In the genomic region with DNA sequence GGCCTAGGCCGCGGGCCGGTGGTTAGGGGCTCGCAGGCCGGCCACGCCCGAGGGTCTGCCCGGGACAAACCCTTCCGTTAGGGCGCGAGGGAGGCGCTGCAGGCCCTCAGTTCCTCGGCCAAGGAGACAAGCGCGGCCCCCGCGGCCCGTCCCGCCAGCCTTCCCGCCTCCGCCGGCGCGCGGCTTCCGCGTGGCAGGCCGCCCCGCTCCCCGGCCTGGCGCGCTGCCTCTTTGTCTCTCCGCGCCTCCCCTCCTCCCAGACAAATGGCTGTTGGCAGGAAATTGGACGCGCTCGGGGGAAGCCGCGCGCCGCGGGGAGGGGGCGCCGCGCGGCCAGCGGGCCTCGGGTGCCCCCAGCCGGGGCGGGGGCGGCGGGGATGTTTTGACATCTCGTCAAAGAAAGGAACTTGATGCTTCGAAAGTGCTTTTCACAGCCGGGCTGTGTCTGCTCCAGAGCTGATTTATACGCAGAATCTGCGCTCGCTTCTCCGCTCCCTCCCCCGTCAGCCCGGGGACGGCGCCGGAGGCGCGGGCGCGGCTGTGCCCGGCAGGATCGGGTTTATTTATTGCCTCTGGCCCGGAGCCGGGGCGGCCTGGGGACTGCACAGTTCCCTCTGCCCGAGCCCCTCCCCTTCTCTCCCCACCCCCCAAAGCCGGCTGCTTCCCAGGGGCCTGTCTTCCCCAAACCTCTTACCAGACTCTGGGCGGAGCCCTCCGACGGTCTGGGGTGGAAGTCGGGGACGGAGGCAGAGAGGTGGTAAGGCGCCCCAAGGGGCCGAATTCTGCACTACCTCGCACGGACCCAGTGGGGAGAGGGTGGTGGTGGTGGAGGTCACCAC, we compare ENCODE assay signal across 9 cellular contexts. TPM values are rescaled to one million over a fixed set of nuclear protein-coding genes. Genes with fewer than 3 reads are reported as not detected.
A peak's percentile ranks its signal among the peaks of the same experiment; 100 is the strongest.
DNase-seq lines count a peak whose midpoint lies in the region; ATAC-seq, FAIRE-seq and TF ChIP-seq lines count a peak whose summit lies in the region.
"Had no signal": no experiment of that assay in that cellular context is flagged by ENCODE, and none has a peak within 500 bp of the region (broad histone marks: within the 10 kb centered on the region; RNA-seq: fewer than 3 reads in every experiment).

No MANE protein-coding gene starts in this region.

- H3K27me3 ChIP-seq in keratinocyte (ENCODE audit: control insufficient read depth, extremely low read depth, insufficient read depth, low read length), result no peaks in the 10 kb centered on the region

- peaks cover 11 to 15% of the 10 kb centered on the region in 2 experiments for H3K36me3 ChIP-seq in keratinocyte (ENCODE audit: control insufficient read depth in 2 of 2, extremely low read depth in 1 of 2, insufficient read depth in 2 of 2, low read length in 2 of 2)

- H2AFZ ChIP-seq in keratinocyte (ENCODE audit: control insufficient read depth, low read length), result peak overlapping the region; percentile 71

- peak overlapping the region; percentile 57 for H3K4me3 Mint-ChIP-seq in WTC11

- no peaks in the 10 kb centered on the region for H4K20me1 ChIP-seq in keratinocyte (ENCODE audit: control insufficient read depth, extremely low read depth, insufficient read depth, low read length)

- H3K4me2 ChIP-seq in keratinocyte (ENCODE audit: control insufficient read depth, extremely low read depth, insufficient read depth, low read depth, low read length), result peak overlapping the region; percentile 77

- peak overlapping the region; percentile 76 for H3K9ac ChIP-seq in keratinocyte (ENCODE audit: control insufficient read depth, extremely low read depth, insufficient read depth, low read length)

- FAIRE-seq in keratinocyte (lab: Jason Lieb, UNC), result no peak

- peaks cover 2% of the 10 kb centered on the region for H3K9me1 ChIP-seq in keratinocyte (ENCODE audit: control insufficient read depth, extremely low read depth, insufficient read depth, low read length)

- peaks cover 54% of the 10 kb centered on the region for H3K4me1 Mint-ChIP-seq in WTC11

- TF ChIP-seq CTCF in AG04449 (IDR thresholded peaks at IDR 0.05; ENCODE audit: insufficient read depth, low read length, missing control alignments) (peak; percentile 77), WTC11 (IDR thresholded peaks at IDR 0.05) (peak; percentile 53), keratinocyte (optimal IDR thresholded peaks at IDR 0.05 in 1 of 3, IDR thresholded peaks at IDR 0.05 in 1 of 3, conservative IDR thresholded peaks at IDR 0.05 in 1 of 3; ENCODE audit: extremely low read depth in 1 of 3, insufficient read depth in 2 of 3, low read length in 3 of 3) (peak; percentile 56 to 64 (median 62))

- no peaks in the 10 kb centered on the region for H3K36me3 Mint-ChIP-seq in WTC11

- H3K27ac ChIP-seq in caudate nucleus (ENCODE audit: low read depth, low read length) (peak overlapping the region; percentile 93), keratinocyte (ENCODE audit: control insufficient read depth, insufficient read depth, low read length) (peak overlapping the region; percentile 61)

- POLR2A ChIA-PET in AG04449 (lab: Yijun Ruan, JAX), result interaction anchor here (1.0 to 1.6 kb wide), 2 partner anchors 19 to 31 kb away, joined by 4 read pairs; no protein-coding TSS in a partner anchor
- POLR2A ChIA-PET in WTC11 (lab: Charles Lee), result interaction anchor here (1.3 to 3.6 kb wide), 5 partner anchors 17 to 235 kb away, joined by 4 to 23 read pairs (median 5); a partner anchor contains a TSS

- CTCF ChIA-PET in AG04449 (lab: Yijun Ruan, JAX), result interaction anchor here (0.6 to 4.3 kb wide), 17 partner anchors 8 to 290 kb away, joined by 3 to 57 read pairs (median 4); no protein-coding TSS in a partner anchor
- CTCF ChIA-PET in WTC11 (lab: Charles Lee), result interaction anchor here (0.7 to 2.6 kb wide), 20 partner anchors 9 to 235 kb away, joined by 3 to 21 read pairs (median 5); a partner anchor contains a TSS

- ATAC-seq in HG03064 (IDR thresholded peaks at IDR 0.05; ENCODE audit: low read depth, unreplicated experiment) (peak; percentile 80), WTC11 (peak; percentile 81)

- no peaks in the 10 kb centered on the region for H3K9me3 ChIP-seq in keratinocyte (ENCODE audit: control insufficient read depth, low read depth, low read length)

- no peaks in the 10 kb centered on the region for H3K79me2 ChIP-seq in keratinocyte (ENCODE audit: control insufficient read depth, insufficient read depth, low read length)

- no peak overlapping the region for H3K27ac Mint-ChIP-seq in WTC11

- H3K4me3 ChIP-seq in AG04449 (ENCODE audit: low read depth, low read length), result peak overlapping the region; percentile 60
- H3K4me3 ChIP-seq in keratinocyte (ENCODE audit: control insufficient read depth in 2 of 3, extremely low read depth in 1 of 3, insufficient read depth in 2 of 3, low read depth in 1 of 3, low read length in 3 of 3), result peak overlapping the region; percentile 34 to 62 (median 61)

- dilution Hi-C loops in keratinocyte (cut with MboI; ENCODE audit: extremely low pct_ligation_motif_present, low sequenced_read_pairs), result no loop called here

- DNase-seq in AG04449 (ENCODE audit: low read depth, low spot score) (peak; percentile 34), NCI-H2196 (lab: John Stamatoyannopoulos, UW; ENCODE audit: unreplicated experiment) (peak; percentile 67), WTC11 (ENCODE audit: low spot score) (peak; percentile 90), caudate nucleus (lab: John Stamatoyannopoulos, UW) (peak in 57 of 61 donors; percentile 44 to 88 (median 76)), keratinocyte (ENCODE audit: low read depth, low spot score) (no peak)
- DNase-seq in stimulated activated CD4-positive, alpha-beta T cell treated with anti-CD3 and anti-CD28 coated beads, Interleukin-12 subunit alpha, Interleukin-12 subunit beta, amount 100 ng/mL, for 48 hours (ENCODE audit: low read depth in 2 of 3, low spot score in 1 of 3), result peak; percentile 77 to 80 (median 79)

- H3K27me3 Mint-ChIP-seq in WTC11 (ENCODE audit: low read depth), result peaks cover 1% of the 10 kb centered on the region

- H3K4me1 ChIP-seq in keratinocyte (ENCODE audit: control insufficient read depth, extremely low read depth, insufficient read depth, low read length), result peaks cover 22% of the 10 kb centered on the region

- TF ChIP-seq POLR2A in GM18526 (IDR thresholded peaks at IDR 0.05; ENCODE audit: extremely low read depth, insufficient read length), result peak; percentile 43

- no peaks in the 10 kb centered on the region for H3K9me3 Mint-ChIP-seq in WTC11

TF ChIP-seq in WTC11, 78 proteins besides CTCF, POLR2A, EP300 and RAD21 (continues in another document):
- TF ChIP-seq FOXK1 (CRISPR knock-in tag; IDR thresholded peaks at IDR 0.05) (no peak), FOXP1 (CRISPR knock-in tag; IDR thresholded peaks at IDR 0.05; ENCODE audit: borderline replicate concordance) (no peak), ZNF396 (CRISPR knock-in tag; IDR thresholded peaks at IDR 0.05; ENCODE audit: borderline replicate concordance) (no peak), TP53 (CRISPR knock-in tag; IDR thresholded peaks at IDR 0.05) (no peak), ZNF671 (CRISPR knock-in tag; IDR thresholded peaks at IDR 0.05) (no peak), NFE2L1 (CRISPR knock-in tag; IDR thresholded peaks at IDR 0.05) (no peak)

RNA-seq across cellular contexts. Expression of a gene that starts 20.8 kb away (rescaled TPM):
- 30.6 to 33.1 TPM (median 31.0 TPM) in 3 replicates for total RNA-seq in WTC11 (2021)
- polyA plus RNA-seq in keratinocyte, result 0.24 to 0.57 TPM (median 0.26 TPM) in 3 replicates
- 2.0 TPM for polyA plus RNA-seq in keratinocyte (2011; ENCODE audit: low read depth)
- polyA plus RNA-seq in keratinocyte (2011; cell fraction: cytosol; rRNA removed), result 0.30 and 0.35 TPM in 2 replicates
- polyA plus RNA-seq in keratinocyte (2011; cell fraction: nucleus; rRNA removed), result 0.55 and 0.59 TPM in 2 replicates
- 0.30 and 8.9 TPM in 2 replicates for polyA plus RNA-seq in keratinocyte (2012; ENCODE audit: low replicate concordance)
- polyA minus RNA-seq in keratinocyte, result 0.63 TPM in 1 of 3 replicates, not detected in the others
- not detected for polyA minus RNA-seq in keratinocyte (2011; cell fraction: cytosol; rRNA and poly(A)+ RNA removed)
- polyA minus RNA-seq in keratinocyte (2011; cell fraction: nucleus; rRNA and poly(A)+ RNA removed), result 0.53 and 0.85 TPM in 2 replicates

RNA-seq across cellular contexts. Expression of a gene that starts 37.2 kb away (rescaled TPM):
- 1.3 to 2.1 TPM (median 1.3 TPM) in 3 replicates for total RNA-seq in WTC11 (2021)
- 13.6 to 32.5 TPM (median 16.3 TPM) in 3 replicates for polyA plus RNA-seq in keratinocyte
- polyA plus RNA-seq in keratinocyte (2011; ENCODE audit: low read depth), result 28.6 TPM
- 5.0 and 5.6 TPM in 2 replicates for polyA plus RNA-seq in keratinocyte (2011; cell fraction: cytosol; rRNA removed)
- polyA plus RNA-seq in keratinocyte (2011; cell fraction: nucleus; rRNA removed), result 99.6 and 112 TPM in 2 replicates
- 24.7 and 76.3 TPM in 2 replicates for polyA plus RNA-seq in keratinocyte (2012; ENCODE audit: low replicate concordance)
- 53.5 to 83.7 TPM (median 55.5 TPM) in 3 replicates for polyA minus RNA-seq in keratinocyte
- 10.7 TPM for polyA minus RNA-seq in keratinocyte (2011; cell fraction: cytosol; rRNA and poly(A)+ RNA removed)
- 81.7 and 91.0 TPM in 2 replicates for polyA minus RNA-seq in keratinocyte (2011; cell fraction: nucleus; rRNA and poly(A)+ RNA removed)
- total RNA-seq: T-helper 2 cell treated with Interferon-gamma antibody and Interleukin-4, amounts not matched to agents 100 ng/mL and 5 ng/mL, for 36 hours had no signal

RNA-seq across cellular contexts. Expression of a gene that starts 37.3 kb away (rescaled TPM):
- total RNA-seq in WTC11 (2021), result 0.09 to 0.62 TPM (median 0.50 TPM) in 3 replicates
- polyA plus RNA-seq in keratinocyte, result 14.1 to 37.2 TPM (median 15.1 TPM) in 3 replicates
- polyA plus RNA-seq in keratinocyte (2011; ENCODE audit: low read depth), result 31.6 TPM
- polyA plus RNA-seq in keratinocyte (2011; cell fraction: cytosol; rRNA removed), result 10.0 and 11.2 TPM in 2 replicates
- polyA plus RNA-seq in keratinocyte (2011; cell fraction: nucleus; rRNA removed), result 83.6 and 94.1 TPM in 2 replicates
- polyA plus RNA-seq in keratinocyte (2012; ENCODE audit: low replicate concordance), result 12.9 and 111 TPM in 2 replicates
- polyA minus RNA-seq in keratinocyte, result 26.4 to 62.0 TPM (median 42.9 TPM) in 3 replicates
- polyA minus RNA-seq in keratinocyte (2011; cell fraction: cytosol; rRNA and poly(A)+ RNA removed), result 23.8 TPM
- 36.1 and 44.3 TPM in 2 replicates for polyA minus RNA-seq in keratinocyte (2011; cell fraction: nucleus; rRNA and poly(A)+ RNA removed)
- total RNA-seq: T-helper 2 cell treated with Interferon-gamma antibody and Interleukin-4, amounts not matched to agents 100 ng/mL and 5 ng/mL, for 36 hours had no signal

RNA-seq across cellular contexts. Expression of a gene that starts 52.9 kb away (rescaled TPM):
- total RNA-seq in WTC11 (2021), result 0.11 TPM in 1 of 3 replicates, not detected in the others
- not detected in 3 replicates for polyA plus RNA-seq in keratinocyte
- polyA plus RNA-seq in keratinocyte (2011; ENCODE audit: low read depth), result not detected
- not detected in 2 replicates for polyA plus RNA-seq in keratinocyte (2011; cell fraction: cytosol; rRNA removed)
- polyA plus RNA-seq in keratinocyte (2011; cell fraction: nucleus; rRNA removed), result not detected in 2 replicates
- polyA plus RNA-seq in keratinocyte (2012; ENCODE audit: low replicate concordance), result 0.19 and 0.78 TPM in 2 replicates
- polyA minus RNA-seq in keratinocyte, result not detected in 3 replicates
- not detected for polyA minus RNA-seq in keratinocyte (2011; cell fraction: cytosol; rRNA and poly(A)+ RNA removed)
- polyA minus RNA-seq in keratinocyte (2011; cell fraction: nucleus; rRNA and poly(A)+ RNA removed), result not detected in 2 replicates
- total RNA-seq: T-helper 2 cell treated with Interferon-gamma antibody and Interleukin-4, amounts not matched to agents 100 ng/mL and 5 ng/mL, for 36 hours had no signal

RNA-seq across cellular contexts. Expression of a gene that starts 53.0 kb away (rescaled TPM):
- total RNA-seq in WTC11 (2021), result 0.13 to 0.27 TPM (median 0.14 TPM) in 3 replicates
- polyA plus RNA-seq in keratinocyte, result 0.31 to 0.75 TPM (median 0.31 TPM) in 3 replicates
- 2.3 TPM for polyA plus RNA-seq in keratinocyte (2011; ENCODE audit: low read depth)
- polyA plus RNA-seq in keratinocyte (2011; cell fraction: cytosol; rRNA removed), result 0.18 TPM in 2 replicates
- polyA plus RNA-seq in keratinocyte (2011; cell fraction: nucleus; rRNA removed), result 3.1 and 4.8 TPM in 2 replicates
- 0.22 and 3.1 TPM in 2 replicates for polyA plus RNA-seq in keratinocyte (2012; ENCODE audit: low replicate concordance)
- 0.49 to 1.8 TPM (median 0.80 TPM) in 3 replicates for polyA minus RNA-seq in keratinocyte
- 0.38 TPM for polyA minus RNA-seq in keratinocyte (2011; cell fraction: cytosol; rRNA and poly(A)+ RNA removed)
- polyA minus RNA-seq in keratinocyte (2011; cell fraction: nucleus; rRNA and poly(A)+ RNA removed), result 1.3 and 2.2 TPM in 2 replicates
- total RNA-seq: T-helper 2 cell treated with Interferon-gamma antibody and Interleukin-4, amounts not matched to agents 100 ng/mL and 5 ng/mL, for 36 hours had no signal
